Comparison of ENCODE assay signal across 8 cellular contexts in genomic region chr4:139014391-139015268, GRCh38. TPM values are rescaled to one million over a fixed set of nuclear protein-coding genes. Genes with fewer than 3 reads are reported as not detected.
A peak's percentile ranks its signal among the peaks of the same experiment; 100 is the strongest.
DNase-seq lines count a peak whose midpoint lies in the region; ATAC-seq and TF ChIP-seq lines count a peak whose summit lies in the region.

No MANE protein-coding gene starts in this region.

- no peaks in the 10 kb centered on the region for H3K27me3 ChIP-seq in HUES6 (ENCODE audit: control insufficient read depth, insufficient read depth, low read length)

- peak overlapping the region; percentile 100; the same call in 1 of the 2 replicates for H3K27ac ChIP-seq in HUES6 (ENCODE audit: low read depth, low read length)

- POLR2A ChIA-PET in activated CD4-positive, alpha-beta T cell treated with anti-CD3 and anti-CD28 coated beads, Interleukin-2, amount 10 ng/mL, durations not matched to agents 7 days and 5 days (lab: Charles Lee), result no interaction called here

- H3K4me1 ChIP-seq in HUES6 (ENCODE audit: control insufficient read depth, insufficient read depth, low read length), result peaks cover 35% of the 10 kb centered on the region

- peaks cover 5% of the 10 kb centered on the region; the same call in 1 of the 2 replicates for H3K36me3 ChIP-seq in HUES6 (ENCODE audit: control insufficient read depth, insufficient read depth, low read length)

- peaks cover 6% of the 10 kb centered on the region for H3K36me3 Mint-ChIP-seq in activated CD4-positive, alpha-beta T cell treated with anti-CD3 and anti-CD28 coated beads, Interleukin-2, amount 10 ng/mL, durations not matched to agents 7 days and 5 days (ENCODE audit: low read depth)
- no peaks in the 10 kb centered on the region for H3K36me3 Mint-ChIP-seq in neural crest cell (ENCODE audit: low read depth)

- ATAC-seq in GM19463 (IDR thresholded peaks at IDR 0.05; ENCODE audit: unreplicated experiment), result peak; percentile 2

- no peak for TF ChIP-seq CTCF in neural crest cell (conservative IDR thresholded peaks at IDR 0.05)

- peak overlapping the region; percentile 94 for H3K27ac Mint-ChIP-seq in activated CD4-positive, alpha-beta T cell treated with anti-CD3 and anti-CD28 coated beads, Interleukin-2, amount 10 ng/mL, durations not matched to agents 7 days and 5 days
- H3K27ac Mint-ChIP-seq in neural crest cell (ENCODE audit: unreplicated experiment), result peak overlapping the region; percentile 100

- H3K9me3 Mint-ChIP-seq in activated CD4-positive, alpha-beta T cell treated with anti-CD3 and anti-CD28 coated beads, Interleukin-2, amount 10 ng/mL, durations not matched to agents 7 days and 5 days, result no peaks in the 10 kb centered on the region
- no peaks in the 10 kb centered on the region for H3K9me3 Mint-ChIP-seq in neural crest cell

- CTCF ChIA-PET in activated CD4-positive, alpha-beta T cell treated with anti-CD3 and anti-CD28 coated beads, Interleukin-2, amount 10 ng/mL, durations not matched to agents 7 days and 5 days (lab: Charles Lee), result interaction anchor here (1.1 to 3.6 kb wide), 3 partner anchors 10 to 21 kb away, joined by 3 to 18 read pairs (median 4); no protein-coding TSS in a partner anchor

- DNase-seq in EH (ENCODE audit: low read depth) (peak; percentile 96), fibroblast of peridontal ligament (ENCODE audit: extremely low read depth) (peak; percentile 94), neural crest cell (ENCODE audit: low read depth, low spot score) (no peak), NCI-H1436 treated with DMSO at 0.1 percent for 48 hours (lab: John Stamatoyannopoulos, UW) (no peak), NK-92 (lab: John Stamatoyannopoulos, UW; ENCODE audit: unreplicated experiment) (no peak)
- no peak for DNase-seq in activated CD4-positive, alpha-beta T cell treated with anti-CD3 and anti-CD28 coated beads, Interleukin-2, amount 10 ng/mL, durations not matched to agents 7 days and 5 days

- peaks cover 38% of the 10 kb centered on the region for H3K4me1 Mint-ChIP-seq in activated CD4-positive, alpha-beta T cell treated with anti-CD3 and anti-CD28 coated beads, Interleukin-2, amount 10 ng/mL, durations not matched to agents 7 days and 5 days
- H3K4me1 Mint-ChIP-seq in neural crest cell, result peaks cover 43% of the 10 kb centered on the region

- H3K9me3 ChIP-seq in HUES6 (ENCODE audit: control insufficient read depth, insufficient read depth, low read depth, low read length), result no peaks in the 10 kb centered on the region

- peak overlapping the region; percentile 89 for H3K4me3 Mint-ChIP-seq in activated CD4-positive, alpha-beta T cell treated with anti-CD3 and anti-CD28 coated beads, Interleukin-2, amount 10 ng/mL, durations not matched to agents 7 days and 5 days
- H3K4me3 Mint-ChIP-seq in neural crest cell, result peak overlapping the region; percentile 95

- H3K4me3 ChIP-seq in HUES6 (ENCODE audit: low read depth, low read length), result peak overlapping the region; percentile 89

- H3K9ac ChIP-seq in HUES6 (ENCODE audit: low read length), result peak overlapping the region; percentile 95

- no peaks in the 10 kb centered on the region for H3K27me3 Mint-ChIP-seq in activated CD4-positive, alpha-beta T cell treated with anti-CD3 and anti-CD28 coated beads, Interleukin-2, amount 10 ng/mL, durations not matched to agents 7 days and 5 days
- no peaks in the 10 kb centered on the region for H3K27me3 Mint-ChIP-seq in neural crest cell (ENCODE audit: low read depth)

RNA-seq across cellular contexts. Expression of gene NOCT, which starts 1.0 kb away (rescaled TPM):
- 1 to 10 TPM; 5.4 to 6.8 TPM for total RNA-seq in activated CD4-positive, alpha-beta T cell treated with anti-CD3 and anti-CD28 coated beads, Interleukin-2, amount 10 ng/mL, durations not matched to agents 7 days and 5 days
- 12.9 and 14.1 TPM in 2 replicates for total RNA-seq in neural crest cell

Comparison
In these comparisons a context has a peak if more than half of its experiments do, and no peak if none do; other contexts are left out.
1. DNase-seq: peak in EH (single experiment) and fibroblast of peridontal ligament (single experiment); none in activated CD4-positive, alpha-beta T cell treated with anti-CD3 and anti-CD28 coated beads, Interleukin-2, amount 10 ng/mL, durations not matched to agents 7 days and 5 days (single experiment), neural crest cell (single experiment), NCI-H1436 treated with DMSO at 0.1 percent for 48 hours (single experiment) and NK-92 (single experiment).